In genomic region chr1:155241069-155241679, GRCh38 we compare ENCODE assay signal across 8 cellular contexts. TPM values are rescaled to one million over a fixed set of nuclear protein-coding genes. Genes with fewer than 3 reads are reported as not detected.
A peak's percentile ranks its signal among the peaks of the same experiment; 100 is the strongest.
DNase-seq lines count a peak whose midpoint lies in the region; ATAC-seq and TF ChIP-seq lines count a peak whose summit lies in the region.

No MANE protein-coding gene starts in this region.

- POLR2A ChIA-PET in GM10248 (lab: Yijun Ruan, JAX), result interaction anchor here (0.6 to 1.0 kb wide), 3 partner anchors 10 to 67 kb away, joined by 3 to 6 read pairs (median 3); partner anchors contain the start of gene CLK2

- TF ChIP-seq CTCF in GM10248 (IDR thresholded peaks at IDR 0.05; ENCODE audit: control extremely low read depth, extremely low read depth, low read depth, missing control alignments) (no peak), neutrophil (IDR thresholded peaks at IDR 0.05) (no peak), uterus (IDR thresholded peaks at IDR 0.05) (no peak)

- peak; percentile 69 for DNase-seq in GM10248 (ENCODE audit: extremely low spot score)
- peak; percentile 71 for DNase-seq in NCI-H1048 (lab: John Stamatoyannopoulos, UW)
- DNase-seq in SK-MEL-5 (ENCODE audit: low read depth, low spot score), result peak; percentile 96
- DNase-seq in activated naive CD4-positive, alpha-beta T cell treated with anti-CD3 and anti-CD28 coated beads, Interleukin-2, amount 50 U/mL, for 72 hours (ENCODE audit: low spot score in 2 of 2), result peak in 1 of 2 donors; percentile 65
- DNase-seq in globus pallidus (ENCODE audit: low spot score), result peak; percentile 87
- DNase-seq in uterus, result peak; percentile 57 to 80

- TF ChIP-seq POLR2A in uterus (IDR thresholded peaks at IDR 0.05), result no peak

- H3K36me3 Mint-ChIP-seq in activated naive CD4-positive, alpha-beta T cell treated with anti-CD3 and anti-CD28 coated beads, Interleukin-2, amount 50 U/mL, for 72 hours, result peaks cover 13 to 23% of the 10 kb centered on the region in 2 donors

- H3K9me3 ChIP-seq in neutrophil, result no peaks in the 10 kb centered on the region
- H3K9me3 ChIP-seq in uterus, result no peaks in the 10 kb centered on the region

- H3K27ac Mint-ChIP-seq in activated naive CD4-positive, alpha-beta T cell treated with anti-CD3 and anti-CD28 coated beads, Interleukin-2, amount 50 U/mL, for 72 hours, result peak overlapping the region; percentile 86 to 92

- H3K27me3 ChIP-seq in neutrophil, result no peaks in the 10 kb centered on the region
- H3K27me3 ChIP-seq in uterus, result peaks cover 0 to 3% of the 10 kb centered on the region in 2 donors

- peak; percentile 37 to 53 for ATAC-seq in activated naive CD4-positive, alpha-beta T cell treated with anti-CD3 and anti-CD28 coated beads, Interleukin-2, amount 50 U/mL, for 72 hours
- ATAC-seq in HG03442 (IDR thresholded peaks at IDR 0.05; ENCODE audit: unreplicated experiment), result no peak

- H3K9me3 Mint-ChIP-seq in activated naive CD4-positive, alpha-beta T cell treated with anti-CD3 and anti-CD28 coated beads, Interleukin-2, amount 50 U/mL, for 72 hours, result peaks cover 0 to 6% of the 10 kb centered on the region in 2 donors

- in situ Hi-C loops in SK-MEL-5 (cut with HindIII; ENCODE audit: low pct_unique_long_range_greater_than_20kb, low sequenced_read_pairs), result no loop called here

- peaks cover 79 to 85% of the 10 kb centered on the region in 2 experiments for H3K4me1 ChIP-seq in neutrophil (ENCODE audit: control insufficient read depth in 1 of 2, insufficient read depth in 1 of 2, low read depth in 1 of 2, low read length in 1 of 2)
- peaks cover 0 to 3% of the 10 kb centered on the region in 2 donors for H3K4me1 ChIP-seq in uterus

- H3K27ac ChIP-seq in neutrophil (peak overlapping the region; percentile 86), uterus (peak overlapping the region; percentile 39 to 55)

- CTCF ChIA-PET in GM10248 (lab: Yijun Ruan, JAX), result interaction anchor here (0.8 to 4.4 kb wide), 6 partner anchors 10 to 150 kb away, joined by 3 to 40 read pairs (median 4); no protein-coding TSS in a partner anchor

- H3K4me3 ChIP-seq in neutrophil (ENCODE audit: low read depth in 1 of 2, low read length in 1 of 2) (peak overlapping the region; percentile 59 to 95), uterus (peak overlapping the region; percentile 33 to 34)

- H3K36me3 ChIP-seq in neutrophil (peaks cover 37% of the 10 kb centered on the region), uterus (no peaks in the 10 kb centered on the region)

- intact Hi-C loops in uterus (cut with DNase I; ENCODE audit: low total_unique reads), result no loop called here

RNA-seq across cellular contexts. Expression of gene ENTREP3, which starts 14.1 kb away (rescaled TPM):
- 6.3 and 7.9 TPM in 2 replicates for total RNA-seq in SK-MEL-5 (2014; rRNA removed; shearing (Covaris generic))
- 83.4 and 97.7 TPM in 2 replicates for polyA plus RNA-seq in SK-MEL-5 (2015; cell fraction: cytosol; rRNA removed)
- 50.9 and 59.5 TPM in 2 replicates for polyA plus RNA-seq in SK-MEL-5 (2015; cell fraction: nucleus; rRNA removed)
- 10 to 100 TPM; 14.3 to 45.8 TPM for total RNA-seq in activated naive CD4-positive, alpha-beta T cell treated with anti-CD3 and anti-CD28 coated beads, Interleukin-2, amount 50 U/mL, for 72 hours
- total RNA-seq in uterus, result 10 to 100 TPM in 2 of 4 donors, 1 to 10 TPM in 2; 5.3 to 28.2 (median 11.7) TPM

RNA-seq across cellular contexts. Expression of gene SCAMP3, which starts 21.0 kb away (rescaled TPM):
- 336 and 344 TPM in 2 replicates for total RNA-seq in SK-MEL-5 (2014; rRNA removed; shearing (Covaris generic))
- 612 and 626 TPM in 2 replicates for polyA plus RNA-seq in SK-MEL-5 (2015; cell fraction: cytosol; rRNA removed)
- polyA plus RNA-seq in SK-MEL-5 (2015; cell fraction: nucleus; rRNA removed), result 136 and 206 TPM in 2 replicates
- 100 to 1,000 TPM in 1 of 2 donors, 10 to 100 TPM in 1; 98.9 to 107 TPM for total RNA-seq in activated naive CD4-positive, alpha-beta T cell treated with anti-CD3 and anti-CD28 coated beads, Interleukin-2, amount 50 U/mL, for 72 hours
- 10 to 100 TPM in 3 of 4 donors, 1 to 10 TPM in 1; 10.0 to 44.4 (median 29.2) TPM for total RNA-seq in uterus

RNA-seq across cellular contexts. Expression of gene CLK2, which starts 32.1 kb away (rescaled TPM):
- 16.4 and 28.1 TPM in 2 replicates for total RNA-seq in SK-MEL-5 (2014; rRNA removed; shearing (Covaris generic))
- 27.6 and 31.3 TPM in 2 replicates for polyA plus RNA-seq in SK-MEL-5 (2015; cell fraction: cytosol; rRNA removed)
- polyA plus RNA-seq in SK-MEL-5 (2015; cell fraction: nucleus; rRNA removed), result 814 and 866 TPM in 2 replicates
- total RNA-seq in activated naive CD4-positive, alpha-beta T cell treated with anti-CD3 and anti-CD28 coated beads, Interleukin-2, amount 50 U/mL, for 72 hours, result 100 to 1,000 TPM in 1 of 2 donors, 10 to 100 TPM in 1; 90.7 to 106 TPM
- total RNA-seq in uterus, result 10 to 100 TPM; 25.4 to 75.3 (median 39.3) TPM

RNA-seq across cellular contexts. Expression of gene MTX1, which starts 32.7 kb away (rescaled TPM):
- total RNA-seq in SK-MEL-5 (2014; rRNA removed; shearing (Covaris generic)), result 128 and 140 TPM in 2 replicates
- polyA plus RNA-seq in SK-MEL-5 (2015; cell fraction: cytosol; rRNA removed), result 103 and 134 TPM in 2 replicates
- 89.4 and 96.7 TPM in 2 replicates for polyA plus RNA-seq in SK-MEL-5 (2015; cell fraction: nucleus; rRNA removed)
- 10 to 100 TPM; 46.6 to 57.2 TPM for total RNA-seq in activated naive CD4-positive, alpha-beta T cell treated with anti-CD3 and anti-CD28 coated beads, Interleukin-2, amount 50 U/mL, for 72 hours
- total RNA-seq in uterus, result 10 to 100 TPM in 3 of 4 donors, 1 to 10 TPM in 1; 9.7 to 62.4 (median 26.0) TPM

RNA-seq across cellular contexts. Expression of gene THBS3, which starts 33.5 kb away (rescaled TPM):
- total RNA-seq in SK-MEL-5 (2014; rRNA removed; shearing (Covaris generic)), result 11.4 and 12.1 TPM in 2 replicates
- 7.4 and 11.9 TPM in 2 replicates for polyA plus RNA-seq in SK-MEL-5 (2015; cell fraction: cytosol; rRNA removed)
- 240 and 332 TPM in 2 replicates for polyA plus RNA-seq in SK-MEL-5 (2015; cell fraction: nucleus; rRNA removed)
- 10 to 100 TPM; 17.2 to 23.6 TPM for total RNA-seq in activated naive CD4-positive, alpha-beta T cell treated with anti-CD3 and anti-CD28 coated beads, Interleukin-2, amount 50 U/mL, for 72 hours
- 100 to 1,000 TPM in 1 of 4 donors, 10 to 100 TPM in 3; 11.8 to 101 (median 38.3) TPM for total RNA-seq in uterus
